Comparison of ENCODE assay signal across 8 cellular contexts in the genomic region with DNA sequence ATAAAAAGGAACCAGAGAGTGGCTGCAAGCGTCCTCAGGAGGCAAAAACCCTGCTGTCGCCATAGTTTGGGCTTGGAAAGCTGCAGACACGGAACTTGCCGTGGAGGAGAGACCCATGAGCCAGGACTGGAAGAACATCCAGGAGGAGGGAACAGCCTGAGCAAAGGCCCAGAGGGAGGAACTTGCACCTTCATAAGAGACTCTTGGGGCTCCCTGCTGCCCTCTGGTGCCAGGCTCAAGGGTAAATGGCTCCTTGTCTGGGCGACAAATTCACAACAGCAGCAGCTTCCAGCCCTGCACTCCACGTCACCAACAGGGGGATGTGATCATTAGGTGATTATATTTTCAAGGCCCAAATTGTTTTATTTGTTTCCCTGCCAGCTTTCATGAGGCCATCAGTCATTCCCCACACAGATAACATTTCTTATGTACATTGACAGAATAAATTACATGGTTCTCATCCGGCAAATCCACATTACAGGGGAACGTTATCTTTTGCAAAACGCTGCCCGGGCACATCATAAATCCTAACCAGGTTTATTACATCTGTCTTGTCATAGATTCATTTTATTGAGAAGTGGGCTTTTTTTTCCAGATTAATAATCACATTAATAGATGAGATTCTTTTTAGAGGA.
DNase-seq lines count a peak whose midpoint lies in the region; ATAC-seq and TF ChIP-seq lines count a peak whose summit lies in the region.

No MANE protein-coding gene starts in this region.

- TF ChIP-seq CTCF in OCI-LY7 (conservative IDR thresholded peaks at IDR 0.05; ENCODE audit: low read length) (peak; percentile 77), fibroblast of villous mesenchyme (IDR thresholded peaks at IDR 0.05; ENCODE audit: insufficient read depth, low read depth, low read length) (peak; percentile 10), upper lobe of right lung (IDR thresholded peaks at IDR 0.05) (peak; percentile 37)

- H3K36me3 ChIP-seq in Karpas-422 (ENCODE audit: insufficient read depth, low read length) (no peaks in the 10 kb centered on the region), OCI-LY7 (ENCODE audit: insufficient read depth, low read length) (no peaks in the 10 kb centered on the region), upper lobe of right lung (no peaks in the 10 kb centered on the region)

- H3K9me2 ChIP-seq in Karpas-422 (replicated peaks; ENCODE audit: insufficient read depth, low read length) = no peaks in the 10 kb centered on the region
- no peaks in the 10 kb centered on the region for H3K9me2 ChIP-seq in OCI-LY7 (ENCODE audit: insufficient read depth, low read length)

- no peaks in the 10 kb centered on the region for H3K27me3 ChIP-seq in Karpas-422 (ENCODE audit: low read length)
- peaks cover 30% of the 10 kb centered on the region for H3K27me3 ChIP-seq in upper lobe of right lung

- H2AFZ ChIP-seq in Karpas-422 (ENCODE audit: low read length) (no peak overlapping the region), OCI-LY7 (ENCODE audit: low read length) (no peak overlapping the region)

- H3K79me2 ChIP-seq in Karpas-422 (ENCODE audit: low read length) = no peaks in the 10 kb centered on the region
- no peaks in the 10 kb centered on the region for H3K79me2 ChIP-seq in OCI-LY7 (ENCODE audit: insufficient read depth, low read depth, low read length)

- H3K4me1 ChIP-seq in Karpas-422 (ENCODE audit: low read length) = no peaks in the 10 kb centered on the region
- no peaks in the 10 kb centered on the region for H3K4me1 ChIP-seq in OCI-LY7 (ENCODE audit: insufficient read depth, low read length, poor library complexity, severe bottlenecking)
- H3K4me1 ChIP-seq in upper lobe of right lung = no peaks in the 10 kb centered on the region

- H3K27ac ChIP-seq in Karpas-422 (ENCODE audit: low read length) (no peak overlapping the region), OCI-LY7 (ENCODE audit: low read depth, low read length, poor library complexity, severe bottlenecking) (no peak overlapping the region), upper lobe of right lung (no peak overlapping the region)

- no TSS peak for BruUV-seq in OCI-LY7 (replicated peaks; lab: Mats Ljungman, UMichigan)

- H3K4me3 ChIP-seq in Karpas-422 (ENCODE audit: low read length) = no peak overlapping the region
- no peak overlapping the region for H3K4me3 ChIP-seq in OCI-LY7 (ENCODE audit: low read depth, low read length, poor library complexity, severe bottlenecking)
- no peak overlapping the region for H3K4me3 ChIP-seq in fibroblast of villous mesenchyme (ENCODE audit: low read depth, low read length)
- no peak overlapping the region for H3K4me3 ChIP-seq in upper lobe of right lung

- no peak overlapping the region for H3K9ac ChIP-seq in Karpas-422 (ENCODE audit: low read length)

- H3K9me3 ChIP-seq in Karpas-422 (ENCODE audit: low read length) (no peaks in the 10 kb centered on the region), OCI-LY7 (ENCODE audit: low read length) (no peaks in the 10 kb centered on the region), upper lobe of right lung (peaks cover 1% of the 10 kb centered on the region)

- DNase-seq in ELR (ENCODE audit: low read depth) = peak; percentile 36
- peak; percentile 82 for DNase-seq in Karpas-422
- DNase-seq in OCI-LY7 (ENCODE audit: low spot score) = peak; percentile 50
- DNase-seq in fibroblast of villous mesenchyme (ENCODE audit: low read depth) = peak; percentile 5
- no peak for DNase-seq in upper lobe of right lung
- DNase-seq in mucosa of gallbladder (ENCODE audit: low spot score) = no peak
- DNase-seq in activated naive CD4-positive, alpha-beta T cell (lab: John Stamatoyannopoulos, UW) = no peak

- CTCF ChIA-PET in OCI-LY7 (lab: Charles Lee; ENCODE audit: unreplicated experiment) = no interaction called here

- intact Hi-C loops in OCI-LY7 (cut with micrococcal nuclease; ENCODE audit: unreplicated experiment) = loop anchor here (2.0 kb wide), 2 partner anchors 147 to 475 kb away; no protein-coding TSS in a partner anchor
- intact Hi-C loops in upper lobe of right lung (cut with DNase I) = no loop called here

- H4K20me1 ChIP-seq in Karpas-422 (ENCODE audit: insufficient read depth, low read depth, low read length) (no peaks in the 10 kb centered on the region), OCI-LY7 (ENCODE audit: insufficient read depth, low read length) (no peaks in the 10 kb centered on the region)

- no peak overlapping the region for H3K4me2 ChIP-seq in Karpas-422 (ENCODE audit: low read depth, low read length, poor library complexity, severe bottlenecking)
- H3K4me2 ChIP-seq in OCI-LY7 (ENCODE audit: low read length) = no peak overlapping the region

- ATAC-seq in upper lobe of right lung = peak; percentile 61
- ATAC-seq in esophagus mucosa = no peak

- POLR2A ChIA-PET in OCI-LY7 (lab: Charles Lee) = no interaction called here

Comparison
In these comparisons a context has a peak if more than half of its experiments do, and no peak if none do; other contexts are left out.
1. DNase-seq: peak in ELR (single experiment), Karpas-422 (single experiment), OCI-LY7 (single experiment) and fibroblast of villous mesenchyme (single experiment); none in upper lobe of right lung (single experiment), mucosa of gallbladder (single experiment) and activated naive CD4-positive, alpha-beta T cell (0 of 4).
2. CTCF ChIP-seq: peak in every context shown above with its lines; median percentile 77 in OCI-LY7; 37 in upper lobe of right lung; 10 in fibroblast of villous mesenchyme.